In the genomic region with DNA sequence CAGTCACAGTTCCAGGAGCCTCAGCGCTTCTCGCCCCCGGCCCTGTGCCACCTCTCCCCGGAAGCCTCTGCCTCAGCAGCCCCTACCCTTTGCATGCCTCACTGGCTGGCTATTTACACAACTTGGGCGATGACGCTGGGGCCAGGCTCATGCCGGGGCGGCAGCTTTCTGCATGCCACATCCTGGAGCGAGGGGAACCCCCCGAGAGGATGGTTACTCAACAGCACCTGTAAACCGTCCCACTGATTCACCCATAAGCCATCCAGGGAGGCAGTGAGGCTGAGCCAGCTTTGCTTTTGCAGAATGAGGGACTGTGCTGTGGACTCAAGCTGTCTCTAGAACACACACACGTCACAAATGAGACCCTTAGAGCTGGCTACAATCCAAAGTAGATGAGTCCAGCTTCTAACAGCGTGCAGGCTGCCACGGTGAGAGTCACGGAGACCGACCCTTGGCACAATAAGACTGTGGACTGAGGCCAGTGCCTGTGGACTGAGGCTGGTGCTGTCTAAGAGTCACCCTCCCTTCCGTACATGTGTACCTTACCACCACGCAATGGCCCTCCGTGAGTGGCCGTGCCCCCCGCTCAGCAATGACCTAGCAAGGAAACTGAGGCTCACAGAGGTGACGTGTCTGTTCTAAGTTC, we compare ENCODE assay signal across 8 cellular contexts. TPM values are rescaled to one million over a fixed set of nuclear protein-coding genes. Genes with fewer than 3 reads are reported as not detected.
DNase-seq lines count a peak whose midpoint lies in the region; ATAC-seq and TF ChIP-seq lines count a peak whose summit lies in the region.

No MANE protein-coding gene starts in this region.

- H3K4me3 Mint-ChIP-seq in endodermal cell: no peak overlapping the region

- no peak overlapping the region for H2AFZ ChIP-seq in neuronal stem cell (ENCODE audit: low read length)

- H3K14ac ChIP-seq in neuronal stem cell (ENCODE audit: low read length): no peak overlapping the region

- H3K4me1 Mint-ChIP-seq in endodermal cell: peaks cover 11% of the 10 kb centered on the region

- no peak overlapping the region for H2AK5ac ChIP-seq in neuronal stem cell (ENCODE audit: low read depth, low read length)

- no peak overlapping the region for H3K4me2 ChIP-seq in neuronal stem cell (ENCODE audit: insufficient read depth, low read length, poor library complexity, severe bottlenecking)

- peak overlapping the region; percentile 42 for H2BK15ac ChIP-seq in neuronal stem cell (ENCODE audit: low read length)

- no peak overlapping the region for H4K8ac ChIP-seq in neuronal stem cell (ENCODE audit: low read depth, low read length)

- no CpG with 5 or more reads among the region's 22 CpGs for WGBS in neuronal stem cell (ENCODE audit: extremely low coverage in 2 of 2, insufficient read length in 2 of 2, insufficient replicate concordance in 1 of 2), 2 donors
- WGBS in endodermal cell (ENCODE audit: insufficient coverage in 1 of 2, insufficient read length in 1 of 2), 2 experiments: 92% methylated on average over 17 to 22 of the region's 22 CpGs

- H3K9ac ChIP-seq in neuronal stem cell (ENCODE audit: low read depth, low read length, poor library complexity) (no peak overlapping the region), endodermal cell (ENCODE audit: extremely low read depth, low read length, poor library complexity, severe bottlenecking) (no peak overlapping the region)

- H3K27me3 ChIP-seq in neuronal stem cell (ENCODE audit: control insufficient read depth in 3 of 3, insufficient read depth in 3 of 3, low read depth in 1 of 3, low read length in 3 of 3) (peaks cover 0 to 56% (median 0%) of the 10 kb centered on the region in 3 experiments), endodermal cell (ENCODE audit: control insufficient read depth, insufficient read depth, low read length, poor library complexity, severe bottlenecking) (no peaks in the 10 kb centered on the region)

- H2BK5ac ChIP-seq in neuronal stem cell (ENCODE audit: low read length): no peak overlapping the region

- H3K9me3 Mint-ChIP-seq in endodermal cell: peaks cover 14% of the 10 kb centered on the region

- H3K4me3 ChIP-seq in neuronal stem cell (ENCODE audit: low read length in 2 of 2): no peak overlapping the region
- no peak overlapping the region for H3K4me3 ChIP-seq in endodermal cell (ENCODE audit: low read length)

- no peak overlapping the region for H3K27ac Mint-ChIP-seq in endodermal cell

- no peak overlapping the region for H3K4ac ChIP-seq in neuronal stem cell (ENCODE audit: low read length)

- H3K9me3 ChIP-seq in neuronal stem cell (replicated peaks in 1 of 2; ENCODE audit: control insufficient read depth in 2 of 2, insufficient read depth in 1 of 2, low read depth in 1 of 2, low read length in 2 of 2): no peaks in the 10 kb centered on the region
- peaks cover 15% of the 10 kb centered on the region for H3K9me3 ChIP-seq in endodermal cell (ENCODE audit: control insufficient read depth, low read length)

- peaks cover 26% of the 10 kb centered on the region for H3K27me3 Mint-ChIP-seq in endodermal cell (ENCODE audit: insufficient read depth)

- H2BK12ac ChIP-seq in neuronal stem cell (ENCODE audit: low read length): no peak overlapping the region

- H3K36me3 Mint-ChIP-seq in endodermal cell (ENCODE audit: low read depth): no peaks in the 10 kb centered on the region

- H3K18ac ChIP-seq in neuronal stem cell (ENCODE audit: low read length): peak overlapping the region; percentile 42

- peak; percentile 96 for ATAC-seq in HG03196 (IDR thresholded peaks at IDR 0.05; ENCODE audit: unreplicated experiment)

- no peak for TF ChIP-seq CTCF in endodermal cell (conservative IDR thresholded peaks at IDR 0.05)

- H3K36me3 ChIP-seq in neuronal stem cell (replicated peaks in 1 of 2; ENCODE audit: control insufficient read depth in 2 of 2, insufficient read depth in 2 of 2, low read length in 2 of 2): no peaks in the 10 kb centered on the region
- no peaks in the 10 kb centered on the region for H3K36me3 ChIP-seq in endodermal cell (ENCODE audit: control insufficient read depth, insufficient read depth, low read length)

- H2BK120ac ChIP-seq in neuronal stem cell (ENCODE audit: low read depth, low read length): no peak overlapping the region

- H3K4me1 ChIP-seq in neuronal stem cell (ENCODE audit: control insufficient read depth in 2 of 2, insufficient read depth in 1 of 2, low read depth in 1 of 2, low read length in 2 of 2): peaks cover 1 to 5% of the 10 kb centered on the region in 2 donors
- no peaks in the 10 kb centered on the region for H3K4me1 ChIP-seq in endodermal cell (ENCODE audit: control insufficient read depth, insufficient read depth, low read length)

- no peak overlapping the region for H3K27ac ChIP-seq in neuronal stem cell (replicated peaks; ENCODE audit: low read length)
- H3K27ac ChIP-seq in endodermal cell (ENCODE audit: low read depth, low read length): no peak overlapping the region

- H3K79me1 ChIP-seq in neuronal stem cell (ENCODE audit: low read depth, low read length): no peaks in the 10 kb centered on the region

- DNase-seq in NCI-H2029 (lab: John Stamatoyannopoulos, UW) (peak; percentile 75), NCI-H2029 treated with DMSO at 0.1 percent for 48 hours (lab: John Stamatoyannopoulos, UW) (no peak), T-helper 1 cell (peak; percentile 46 to 89 (median 70)), amniotic epithelial cell (ENCODE audit: low read depth) (peak; percentile 84), neuronal stem cell (ENCODE audit: low spot score) (no peak), NCI-H1694 treated with DMSO at 0.1 percent for 48 hours (lab: John Stamatoyannopoulos, UW) (no peak), endodermal cell (no peak)

- H4K91ac ChIP-seq in neuronal stem cell (ENCODE audit: low read depth, low read length, poor library complexity): no peak overlapping the region

- no peak overlapping the region for H3K23ac ChIP-seq in neuronal stem cell (ENCODE audit: low read depth, low read length, poor library complexity)

RNA-seq across cellular contexts. Expression of a gene that starts 45.6 kb away (rescaled TPM):
- polyA plus RNA-seq in neuronal stem cell (2013, experiment 1 of 2): 196 TPM
- polyA plus RNA-seq in neuronal stem cell (2013, experiment 2 of 2): 192 TPM
- total RNA-seq in endodermal cell: 100 to 1,000 TPM; 108 to 152 TPM
- 336 TPM for polyA plus RNA-seq in endodermal cell (2013, experiment 1 of 2)
- 282 TPM for polyA plus RNA-seq in endodermal cell (2013, experiment 2 of 2)

Comparison
In these comparisons a context has a peak if more than half of its experiments do, and no peak if none do; other contexts are left out.
1. DNase-seq: peak in NCI-H2029 (single experiment), T-helper 1 cell (5 of 5) and amniotic epithelial cell (single experiment); none in NCI-H2029 treated with DMSO at 0.1 percent for 48 hours (single experiment), neuronal stem cell (single experiment), NCI-H1694 treated with DMSO at 0.1 percent for 48 hours (single experiment) and endodermal cell (single experiment).